In the genomic region with DNA sequence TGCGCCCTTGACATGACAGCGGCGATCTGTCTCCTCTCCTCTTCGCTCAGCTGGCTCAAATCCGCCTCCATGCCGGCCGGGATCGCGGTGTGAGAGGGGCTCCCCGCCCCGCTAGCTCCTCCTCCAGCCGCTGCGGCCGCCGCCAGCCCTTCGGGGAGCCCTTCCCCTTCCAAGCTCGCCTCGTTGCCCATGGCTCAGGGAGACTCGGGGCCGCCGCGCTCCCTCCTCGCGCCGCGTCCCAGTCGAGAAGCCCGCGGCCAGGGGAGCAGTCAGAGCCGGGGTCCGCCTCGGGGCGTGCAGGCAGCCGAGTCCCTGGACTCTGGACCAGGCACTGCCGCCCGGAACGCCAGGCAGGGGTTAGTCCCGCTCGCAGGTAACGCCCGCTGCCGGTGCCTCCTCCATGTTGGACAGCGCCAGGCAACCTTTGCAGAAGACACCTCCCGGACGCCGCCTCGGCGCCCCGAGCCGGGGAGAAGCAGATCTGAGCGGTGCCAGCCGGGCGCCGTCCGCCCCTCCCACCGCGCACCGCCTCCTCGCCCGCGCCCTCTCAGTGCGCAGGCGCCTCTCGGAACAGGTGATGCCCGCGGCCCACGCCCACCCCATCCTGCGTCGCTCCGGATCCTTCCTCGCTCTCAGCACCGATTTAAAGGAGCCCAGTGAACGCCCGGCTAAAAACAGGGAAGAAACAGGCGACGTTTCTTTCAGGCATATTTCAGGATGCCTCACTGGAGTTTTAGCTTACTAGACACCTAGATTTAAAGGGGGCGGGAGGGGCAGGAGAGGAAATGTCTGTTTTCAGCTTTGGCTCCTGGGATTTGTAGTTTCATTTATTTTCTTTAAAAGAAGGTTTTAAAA, we compare ENCODE assay signal across 8 cellular contexts. TPM values are rescaled to one million over a fixed set of nuclear protein-coding genes. Genes with fewer than 3 reads are reported as not detected.
A peak's percentile ranks its signal among the peaks of the same experiment; 100 is the strongest.
DNase-seq lines count a peak whose midpoint lies in the region; ATAC-seq, FAIRE-seq and TF ChIP-seq lines count a peak whose summit lies in the region.

TSS of gene PCLO (minus strand) at position 483 of the 855 bp plus-strand sequence. CDS start at position 191, 292 bp downstream.

- peak within 1 kb of the TSS; percentile 96 for H2AFZ ChIP-seq in keratinocyte (ENCODE audit: control insufficient read depth, low read length)

- no peaks in the 10 kb centered on the region for H4K20me1 ChIP-seq in keratinocyte (ENCODE audit: control insufficient read depth, extremely low read depth, insufficient read depth, low read length)

- H3K4me1 ChIP-seq in keratinocyte (ENCODE audit: control insufficient read depth, extremely low read depth, insufficient read depth, low read length), result no peaks in the 10 kb centered on the region

- H3K4me3 ChIP-seq in keratinocyte (ENCODE audit: control insufficient read depth in 2 of 3, extremely low read depth in 1 of 3, insufficient read depth in 2 of 3, low read depth in 1 of 3, low read length in 3 of 3), result peak within 1 kb of the TSS; percentile 64 to 82 (median 69)

- H3K36me3 ChIP-seq in keratinocyte (ENCODE audit: control insufficient read depth in 2 of 2, extremely low read depth in 1 of 2, insufficient read depth in 2 of 2, low read length in 2 of 2), result no peaks in the 10 kb centered on the region

- H3K9ac ChIP-seq in keratinocyte (ENCODE audit: control insufficient read depth, extremely low read depth, insufficient read depth, low read length), result peak within 1 kb of the TSS; percentile 69

- H3K27ac Mint-ChIP-seq in central memory CD8-positive, alpha-beta T cell (ENCODE audit: low read depth), result no peak within 1 kb of the TSS

- no peaks in the 10 kb centered on the region for H3K79me2 ChIP-seq in keratinocyte (ENCODE audit: control insufficient read depth, insufficient read depth, low read length)

- H3K9me3 Mint-ChIP-seq in central memory CD8-positive, alpha-beta T cell, result no peaks in the 10 kb centered on the region

- dilution Hi-C loops in keratinocyte (cut with MboI; ENCODE audit: extremely low pct_ligation_motif_present, low sequenced_read_pairs), result no loop called here

- H3K36me3 Mint-ChIP-seq in central memory CD8-positive, alpha-beta T cell (ENCODE audit: insufficient read depth), result no peaks in the 10 kb centered on the region

- H3K4me3 Mint-ChIP-seq in central memory CD8-positive, alpha-beta T cell, result no peak within 1 kb of the TSS

- H3K9me3 ChIP-seq in keratinocyte (ENCODE audit: control insufficient read depth, low read depth, low read length), result no peaks in the 10 kb centered on the region

- no peak for TF ChIP-seq CTCF in keratinocyte (optimal IDR thresholded peaks at IDR 0.05 in 1 of 3, IDR thresholded peaks at IDR 0.05 in 1 of 3, conservative IDR thresholded peaks at IDR 0.05 in 1 of 3; ENCODE audit: extremely low read depth in 1 of 3, insufficient read depth in 2 of 3, low read length in 3 of 3)

- no peaks in the 10 kb centered on the region for H3K27me3 ChIP-seq in keratinocyte (ENCODE audit: control insufficient read depth, extremely low read depth, insufficient read depth, low read length)

- no peaks in the 10 kb centered on the region for H3K4me1 Mint-ChIP-seq in central memory CD8-positive, alpha-beta T cell

- H3K9me1 ChIP-seq in keratinocyte (ENCODE audit: control insufficient read depth, extremely low read depth, insufficient read depth, low read length), result no peaks in the 10 kb centered on the region

- H3K27me3 Mint-ChIP-seq in central memory CD8-positive, alpha-beta T cell, result no peaks in the 10 kb centered on the region

- FAIRE-seq in GM18507 (lab: Jason Lieb, UNC) (no peak), keratinocyte (lab: Jason Lieb, UNC) (peak; percentile 69)

- peak within 1 kb of the TSS; percentile 82 for H3K4me2 ChIP-seq in keratinocyte (ENCODE audit: control insufficient read depth, extremely low read depth, insufficient read depth, low read depth, low read length)

- peak; percentile 2 for DNase-seq in GM18507 (ENCODE audit: extremely low spot score, insufficient read length, low read depth)
- DNase-seq in NCI-H187 treated with DMSO at 0.1 percent for 48 hours (lab: John Stamatoyannopoulos, UW), result peak; percentile 86
- peak; percentile 74 for DNase-seq in T1000 (lab: John Stamatoyannopoulos, UW)
- no peak for DNase-seq in central memory CD8-positive, alpha-beta T cell (ENCODE audit: low spot score in 2 of 2)
- peak; percentile 30 for DNase-seq in keratinocyte (ENCODE audit: low read depth, low spot score)
- peak; percentile 68 for DNase-seq in stimulated activated CD4-positive, alpha-beta T cell treated with anti-CD3 and anti-CD28 coated beads, Interleukin-15, amount 100 ng/mL, for 24 hours
- no peak for DNase-seq in Kasumi-1 (lab: John Stamatoyannopoulos, UW)

- H3K27ac ChIP-seq in keratinocyte (ENCODE audit: control insufficient read depth, insufficient read depth, low read length), result peak within 1 kb of the TSS; percentile 42

- peak; percentile 86 for ATAC-seq in HG02938 (IDR thresholded peaks at IDR 0.05; ENCODE audit: unreplicated experiment)
- ATAC-seq in central memory CD8-positive, alpha-beta T cell (replicated peaks; ENCODE audit: extremely low read depth, poor library complexity, severe bottlenecking), result peak; percentile 35

RNA-seq across cellular contexts. Expression of gene PCLO, which starts in this region (rescaled TPM):
- 1.00 to 2.1 TPM (median 1.8 TPM) in 3 replicates for polyA plus RNA-seq in keratinocyte
- polyA plus RNA-seq in keratinocyte (2011; ENCODE audit: low read depth), result 3.9 TPM
- polyA plus RNA-seq in keratinocyte (2011; cell fraction: cytosol; rRNA removed), result 0.83 and 1.3 TPM in 2 replicates
- polyA plus RNA-seq in keratinocyte (2011; cell fraction: nucleus; rRNA removed), result 4.9 and 5.0 TPM in 2 replicates
- polyA plus RNA-seq in keratinocyte (2012; ENCODE audit: low replicate concordance), result 1.4 and 1.5 TPM in 2 replicates
- polyA minus RNA-seq in keratinocyte, result 1.7 to 5.5 TPM (median 4.7 TPM) in 3 replicates
- 0.58 TPM for polyA minus RNA-seq in keratinocyte (2011; cell fraction: cytosol; rRNA and poly(A)+ RNA removed)
- polyA minus RNA-seq in keratinocyte (2011; cell fraction: nucleus; rRNA and poly(A)+ RNA removed), result 4.6 and 8.8 TPM in 2 replicates

Comparison
In these comparisons a context has a peak if more than half of its experiments do, and no peak if none do; other contexts are left out.
1. DNase-seq: peak in GM18507 (single experiment), NCI-H187 treated with DMSO at 0.1 percent for 48 hours (single experiment), T1000 (single experiment), keratinocyte (single experiment) and stimulated activated CD4-positive, alpha-beta T cell treated with anti-CD3 and anti-CD28 coated beads, Interleukin-15, amount 100 ng/mL, for 24 hours (single experiment); none in central memory CD8-positive, alpha-beta T cell (0 of 2) and Kasumi-1 (0 of 2).